In genomic region chr19:19372656-19373416, GRCh38 we compare ENCODE assay signal across 8 cellular contexts. TPM values are rescaled to one million over a fixed set of nuclear protein-coding genes. Genes with fewer than 3 reads are reported as not detected.
DNase-seq lines count a peak whose midpoint lies in the region; ATAC-seq and TF ChIP-seq lines count a peak whose summit lies in the region.

No MANE protein-coding gene starts in this region.

- no peaks in the 10 kb centered on the region for H3K36me3 ChIP-seq in thoracic aorta

- H3K9me3 Mint-ChIP-seq in activated naive CD8-positive, alpha-beta T cell treated with anti-CD3 and anti-CD28 coated beads for 36 hours, result no peaks in the 10 kb centered on the region

- H3K4me1 Mint-ChIP-seq in activated naive CD8-positive, alpha-beta T cell treated with anti-CD3 and anti-CD28 coated beads for 36 hours, result peaks cover 6% of the 10 kb centered on the region

- no peaks in the 10 kb centered on the region for H3K27me3 Mint-ChIP-seq in activated naive CD8-positive, alpha-beta T cell treated with anti-CD3 and anti-CD28 coated beads for 36 hours

- no peaks in the 10 kb centered on the region for H3K27me3 ChIP-seq in thoracic aorta (replicated peaks; ENCODE audit: insufficient read depth)

- DNase-seq in activated gamma-delta T cell treated with Interleukin-2 at 50 U/mL for 16 hours (peak; percentile 17), activated gamma-delta T cell (lab: John Stamatoyannopoulos, UW) (no peak), NOMO-1 (lab: John Stamatoyannopoulos, UW; ENCODE audit: unreplicated experiment in 2 of 2) (peak; percentile 95 to 98), islet precursor cell (peak; percentile 75), thoracic aorta (ENCODE audit: low spot score) (no peak)
- DNase-seq in activated naive CD8-positive, alpha-beta T cell treated with anti-CD3 and anti-CD28 coated beads for 36 hours, result peak; percentile 24

- no peaks in the 10 kb centered on the region for H3K9me3 ChIP-seq in thoracic aorta

- peak overlapping the region in 1 of 2 donors; percentile 49 for H3K27ac ChIP-seq in thoracic aorta

- no peak for TF ChIP-seq CTCF in thoracic aorta (IDR thresholded peaks at IDR 0.05)

- H3K4me1 ChIP-seq in thoracic aorta (ENCODE audit: control insufficient read depth in 1 of 2, low read depth in 2 of 2), result peaks cover 0 to 7% of the 10 kb centered on the region in 2 donors

- H3K4me3 Mint-ChIP-seq in activated naive CD8-positive, alpha-beta T cell treated with anti-CD3 and anti-CD28 coated beads for 36 hours, result peak overlapping the region; percentile 51

- H3K4me3 ChIP-seq in thoracic aorta, result no peak overlapping the region

- peak overlapping the region; percentile 84 for H3K27ac Mint-ChIP-seq in activated naive CD8-positive, alpha-beta T cell treated with anti-CD3 and anti-CD28 coated beads for 36 hours

- peak; percentile 68 for ATAC-seq in HG02763 (IDR thresholded peaks at IDR 0.05; ENCODE audit: unreplicated experiment)
- ATAC-seq in thoracic aorta (ENCODE audit: insufficient number of reproducible peaks, low FRiP score, low read depth), result peak; percentile 43
- no peak for ATAC-seq in HG03469 (IDR thresholded peaks at IDR 0.05; ENCODE audit: unreplicated experiment)

- H3K36me3 Mint-ChIP-seq in activated naive CD8-positive, alpha-beta T cell treated with anti-CD3 and anti-CD28 coated beads for 36 hours, result no peaks in the 10 kb centered on the region

RNA-seq across cellular contexts. Expression of gene GATAD2A, which starts 32.6 kb away (rescaled TPM):
- 100 to 1,000 TPM; 196 to 202 TPM for total RNA-seq in activated naive CD8-positive, alpha-beta T cell treated with anti-CD3 and anti-CD28 coated beads for 36 hours
- total RNA-seq in thoracic aorta, result 10 to 100 TPM; 55.9 to 79.1 TPM

RNA-seq across cellular contexts. Expression of gene MAU2, which starts 52.2 kb away (rescaled TPM):
- 10 to 100 TPM; 39.5 to 39.9 TPM for total RNA-seq in activated naive CD8-positive, alpha-beta T cell treated with anti-CD3 and anti-CD28 coated beads for 36 hours
- total RNA-seq in thoracic aorta, result 100 to 1,000 TPM in 1 of 2 donors, 10 to 100 TPM in 1; 93.9 to 119 TPM

RNA-seq across cellular contexts. Expression of gene SUGP1, which starts 52.5 kb away (rescaled TPM):
- total RNA-seq in activated naive CD8-positive, alpha-beta T cell treated with anti-CD3 and anti-CD28 coated beads for 36 hours, result 10 to 100 TPM; 58.2 to 59.4 TPM
- total RNA-seq in thoracic aorta, result 10 to 100 TPM; 25.0 to 43.0 TPM

Comparison
In these comparisons a context has a peak if more than half of its experiments do, and no peak if none do; other contexts are left out.
1. DNase-seq: peak in activated gamma-delta T cell treated with Interleukin-2 at 50 U/mL for 16 hours (single experiment), NOMO-1 (2 of 2), activated naive CD8-positive, alpha-beta T cell treated with anti-CD3 and anti-CD28 coated beads for 36 hours (single experiment) and islet precursor cell (single experiment); none in activated gamma-delta T cell (single experiment) and thoracic aorta (single experiment).